9 cellular contexts compared by ENCODE assay signal in genomic region chr22:17910561-17911311, GRCh38.
DNase-seq lines count a peak whose midpoint lies in the region; ATAC-seq and TF ChIP-seq lines count a peak whose summit lies in the region.
"Had no signal": no experiment of that assay in that cellular context is flagged by ENCODE, and none has a peak within 500 bp of the region (broad histone marks: within the 10 kb centered on the region; RNA-seq: fewer than 3 reads in every experiment).

No MANE protein-coding gene starts in this region.

- H3K27me3 ChIP-seq in ectodermal cell (ENCODE audit: control insufficient read depth, insufficient read depth, low read length, poor library complexity, severe bottlenecking) = no peaks in the 10 kb centered on the region
- no peaks in the 10 kb centered on the region for H3K27me3 ChIP-seq in thyroid gland

- TF ChIP-seq CTCF in thyroid gland (IDR thresholded peaks at IDR 0.05) = peak in 4 of 6 experiments; percentile 29 to 41 (median 38)

- H3K36me3 ChIP-seq in ectodermal cell (ENCODE audit: control insufficient read depth, insufficient read depth, low read length) = peaks cover 1% of the 10 kb centered on the region
- H3K36me3 ChIP-seq in thyroid gland = peaks cover 6% of the 10 kb centered on the region in 2 donors

- H3K27ac ChIP-seq in ectodermal cell (ENCODE audit: insufficient read depth, low read depth, low read length, poor library complexity, severe bottlenecking) (peak overlapping the region; percentile 56), thyroid gland (peak overlapping the region; percentile 62 to 77 (median 70))

- ATAC-seq in GM18867 (IDR thresholded peaks at IDR 0.05; ENCODE audit: unreplicated experiment) = no peak
- ATAC-seq: activated naive CD4-positive, alpha-beta T cell treated with anti-CD3 and anti-CD28 coated beads, Interleukin-2, amount 50 U/mL, for 72 hours had no signal

- WGBS in ectodermal cell, 2 experiments = 49 to 53% methylated on average over 12 of the region's 12 CpGs
- 31 to 32% methylated on average over 12 of the region's 12 CpGs for WGBS in thyroid gland, 2 donors

- H3K9me3 ChIP-seq in ectodermal cell (ENCODE audit: control insufficient read depth, low read length) (no peaks in the 10 kb centered on the region), thyroid gland (no peaks in the 10 kb centered on the region)

- H3K4me1 ChIP-seq in ectodermal cell (ENCODE audit: control insufficient read depth, insufficient read depth, low read length) (peaks cover 17% of the 10 kb centered on the region), thyroid gland (peaks cover 28 to 32% of the 10 kb centered on the region in 2 donors)

- DNase-seq in Ammon's horn (ENCODE audit: low spot score) (peak; percentile 92), NCI-H446 (lab: John Stamatoyannopoulos, UW) (peak; percentile 13 to 58), medulla oblongata (ENCODE audit: extremely low spot score) (peak; percentile 90), thyroid gland (peak; percentile 75 to 87), NCI-H345 treated with DMSO at 0.1 percent for 48 hours (lab: John Stamatoyannopoulos, UW; ENCODE audit: unreplicated experiment) (no peak), NCI-H1417 treated with DMSO at 0.1 percent for 48 hours (lab: John Stamatoyannopoulos, UW) (no peak)

- TF ChIP-seq POLR2A in thyroid gland (IDR thresholded peaks at IDR 0.05) = no peak

- intact Hi-C loops in thyroid gland (cut with DNase I) = loop anchor here (5.0 kb wide), 1 partner anchor 87 kb away; no protein-coding TSS in a partner anchor

- H3K4me3 ChIP-seq in ectodermal cell (ENCODE audit: insufficient read depth, low read depth, low read length) = no peak overlapping the region
- H3K4me3 ChIP-seq in thyroid gland (replicated peaks in 1 of 3) = no peak overlapping the region

Comparison
In these comparisons a context has a peak if more than half of its experiments do, and no peak if none do; other contexts are left out.
1. DNase-seq: peak in Ammon's horn (single experiment), NCI-H446 (2 of 2), medulla oblongata (single experiment) and thyroid gland (2 of 2); none in NCI-H345 treated with DMSO at 0.1 percent for 48 hours (single experiment) and NCI-H1417 treated with DMSO at 0.1 percent for 48 hours (single experiment).